Comparison of ENCODE assay signal across 19 cellular contexts in the genomic region with DNA sequence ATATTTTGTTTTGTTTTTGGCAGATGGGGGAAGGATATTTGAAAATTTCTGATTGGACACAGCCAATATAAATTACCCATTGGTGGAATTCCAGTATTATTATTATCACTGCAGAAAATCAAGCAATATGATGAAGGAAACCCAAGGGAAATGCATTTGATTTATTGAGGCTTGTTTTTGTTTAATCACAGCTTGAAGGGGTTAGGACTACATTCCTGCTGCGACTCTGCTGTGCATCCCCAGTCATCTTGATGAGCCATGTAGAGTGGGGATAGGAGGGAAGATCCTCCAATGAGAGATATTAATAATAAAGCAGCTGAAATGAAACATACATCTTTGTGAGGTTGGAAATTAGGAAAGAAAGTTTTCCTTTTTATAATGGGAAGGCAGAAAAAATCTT.
DNase-seq lines count a peak whose midpoint lies in the region; ATAC-seq and TF ChIP-seq lines count a peak whose summit lies in the region.
"Had no signal": no experiment of that assay in that cellular context is flagged by ENCODE, and none has a peak within 500 bp of the region (broad histone marks: within the 10 kb centered on the region; RNA-seq: fewer than 3 reads in every experiment).

No MANE protein-coding gene starts in this region.

- no peak overlapping the region for H3K14ac ChIP-seq in trophoblast cell (ENCODE audit: low read length)

- no peak for TF ChIP-seq CTCF in A673 (conservative IDR thresholded peaks at IDR 0.05; ENCODE audit: low read depth, low read length)
- no peak for TF ChIP-seq CTCF in GM23338 (conservative IDR thresholded peaks at IDR 0.05; ENCODE audit: low read depth in 2 of 2)

- H3K27ac ChIP-seq in A673 (ENCODE audit: low read depth, low read length, poor library complexity, severe bottlenecking) (peak overlapping the region; percentile 74), GM23338 (ENCODE audit: low read depth) (no peak overlapping the region), SK-N-MC (peak overlapping the region; percentile 93), GM23248 (no peak overlapping the region), trophoblast cell (ENCODE audit: low read depth, low read length) (no peak overlapping the region)
- H3K27ac ChIP-seq: BLaER1 treated with 17β-estradiol and CSF1 and Interleukin-3, amounts not matched to agents 10 nM and 100 nM had no signal

- DNase-seq in A673 (ENCODE audit: low spot score) (peak; percentile 88), GM23338 (ENCODE audit: low spot score) (no peak), SK-N-MC (ENCODE audit: low read depth, low spot score) (peak; percentile 94), left kidney (ENCODE audit: low read depth, low spot score) (peak; percentile 15), GM23248 (no peak), trophoblast cell (no peak)
- DNase-seq in stimulated activated CD8-positive, alpha-beta memory T cell treated with anti-CD3 and anti-CD28 coated beads, Interleukin-4, amount 100 ng/mL, for 48 hours: no peak
- DNase-seq: AML-193; BE2C; CD4-positive, alpha-beta T cell; CD8-positive, alpha-beta memory T cell; DMS 273 treated with DMSO at 0.1 percent for 48 hours; DMS79; GF-D8; GOT3; HCEC 1CT had no signal

- H3K4me3 ChIP-seq in A673 (ENCODE audit: low read depth, low read length, poor library complexity, severe bottlenecking): no peak overlapping the region
- no peak overlapping the region for H3K4me3 ChIP-seq in GM23338
- no peak overlapping the region for H3K4me3 ChIP-seq in SK-N-MC
- no peak overlapping the region for H3K4me3 ChIP-seq in GM23248
- no peak overlapping the region for H3K4me3 ChIP-seq in trophoblast cell (ENCODE audit: low read depth, low read length)
- H3K4me3 ChIP-seq: BLaER1 treated with 17β-estradiol and CSF1 and Interleukin-3, amounts not matched to agents 10 nM and 100 nM had no signal

- H3K79me1 ChIP-seq in trophoblast cell (ENCODE audit: low read length): no peaks in the 10 kb centered on the region

- H2AK5ac ChIP-seq in trophoblast cell (ENCODE audit: low read length): no peak overlapping the region

- H3K4me1 ChIP-seq in A673 (ENCODE audit: insufficient read depth, low read length, poor library complexity, severe bottlenecking): peaks cover 100% of the 10 kb centered on the region
- H3K4me1 ChIP-seq in GM23338 (ENCODE audit: insufficient read depth): peaks cover 18% of the 10 kb centered on the region
- peaks cover 18% of the 10 kb centered on the region for H3K4me1 ChIP-seq in GM23248 (ENCODE audit: insufficient read depth)
- no peaks in the 10 kb centered on the region for H3K4me1 ChIP-seq in trophoblast cell (ENCODE audit: control insufficient read depth in 1 of 2, insufficient read depth in 2 of 2, low read length in 2 of 2)
- H3K4me1 ChIP-seq: BLaER1 treated with 17β-estradiol and CSF1 and Interleukin-3, amounts not matched to agents 10 nM and 100 nM had no signal

- no peak overlapping the region for H2BK120ac ChIP-seq in trophoblast cell (ENCODE audit: insufficient read depth, low read length, poor library complexity)

- H2BK5ac ChIP-seq in trophoblast cell (ENCODE audit: low read depth, low read length, poor library complexity): no peak overlapping the region

- ATAC-seq in GM23338: peak; percentile 55
- ATAC-seq in GM21423 (IDR thresholded peaks at IDR 0.05; ENCODE audit: unreplicated experiment): no peak

- in situ Hi-C loops in GM23248 (cut with MboI): no loop called here

- H3K27me3 Mint-ChIP-seq in GM23338 (ENCODE audit: insufficient read depth, low read depth, poor library complexity): no peaks in the 10 kb centered on the region

- CTCF ChIA-PET in A673 (lab: Charles Lee): no interaction called here

- H3K9me2 ChIP-seq in GM23338 (ENCODE audit: insufficient read depth) (no peaks in the 10 kb centered on the region), GM23248 (ENCODE audit: insufficient read depth) (no peaks in the 10 kb centered on the region)

- H4K91ac ChIP-seq in trophoblast cell (ENCODE audit: low read depth, low read length): no peak overlapping the region

- H3K4ac ChIP-seq in trophoblast cell (ENCODE audit: low read depth, low read length): no peak overlapping the region

- intact Hi-C loops in A673 (cut with micrococcal nuclease; ENCODE audit: unreplicated experiment): loop anchor here (1.0 to 10.0 kb wide), 3 partner anchors 90 to 1417 kb away; no protein-coding TSS in a partner anchor

- no peaks in the 10 kb centered on the region for H3K9me3 Mint-ChIP-seq in GM23338
- H3K9me3 Mint-ChIP-seq: CD14-positive monocyte; CD4-positive, alpha-beta T cell; CD8-positive, alpha-beta memory T cell had no signal

- H3K23ac ChIP-seq in trophoblast cell (ENCODE audit: low read length): no peak overlapping the region

- H3K4me2 ChIP-seq in GM23338: no peak overlapping the region
- H3K4me2 ChIP-seq in GM23248 (ENCODE audit: unreplicated experiment): no peak overlapping the region
- no peak overlapping the region for H3K4me2 ChIP-seq in trophoblast cell (ENCODE audit: low read length)
- H3K4me2 ChIP-seq: BLaER1 treated with 17β-estradiol and CSF1 and Interleukin-3, amounts not matched to agents 10 nM and 100 nM had no signal

- H3K36me3 ChIP-seq in A673 (ENCODE audit: insufficient read depth, low read length, poor library complexity, severe bottlenecking): no peaks in the 10 kb centered on the region
- no peaks in the 10 kb centered on the region for H3K36me3 ChIP-seq in GM23338 (ENCODE audit: insufficient read depth)
- H3K36me3 ChIP-seq in SK-N-MC (ENCODE audit: insufficient read depth, low read length): peaks cover 6% of the 10 kb centered on the region; the same call in 1 of the 2 replicates
- no peaks in the 10 kb centered on the region for H3K36me3 ChIP-seq in GM23248 (ENCODE audit: low read depth)
- H3K36me3 ChIP-seq in trophoblast cell (ENCODE audit: control insufficient read depth in 1 of 2, insufficient read depth in 2 of 2, low read length in 2 of 2): no peaks in the 10 kb centered on the region
- H3K36me3 ChIP-seq: BE2C; BLaER1 treated with 17β-estradiol and CSF1 and Interleukin-3, amounts not matched to agents 10 nM and 100 nM had no signal

- WGBS in GM23248 (ENCODE audit: low coverage in 1 of 2, low lambda C conversion rate in 2 of 2, missing lambda C conversion rate in 2 of 2), 2 experiments: 83 to 91% methylated on average over 1 of the region's 1 CpG
- no CpG with 5 or more reads among the region's 1 CpG for WGBS in trophoblast cell (ENCODE audit: extremely low coverage, insufficient coverage, insufficient read length)

- peak overlapping the region; percentile 14 for H3K27ac Mint-ChIP-seq in GM23338
- H3K27ac Mint-ChIP-seq: CD14-positive monocyte; CD4-positive, alpha-beta T cell; CD8-positive, alpha-beta memory T cell had no signal

- no peak overlapping the region for H4K8ac ChIP-seq in trophoblast cell (ENCODE audit: low read depth, low read length)

- no peak overlapping the region for H2AFZ ChIP-seq in GM23338
- no peak overlapping the region for H2AFZ ChIP-seq in GM23248
- no peak overlapping the region for H2AFZ ChIP-seq in trophoblast cell (ENCODE audit: insufficient read depth, low read length, poor library complexity)

- H3K27me3 ChIP-seq in A673 (replicated peaks; ENCODE audit: insufficient read depth, low read depth, low read length, poor library complexity) (no peaks in the 10 kb centered on the region), GM23338 (ENCODE audit: insufficient read depth) (no peaks in the 10 kb centered on the region), GM23248 (replicated peaks; ENCODE audit: insufficient read depth) (no peaks in the 10 kb centered on the region), trophoblast cell (ENCODE audit: insufficient read depth, low read length) (no peaks in the 10 kb centered on the region)
- H3K27me3 ChIP-seq: BE2C; BLaER1 treated with 17β-estradiol and CSF1 and Interleukin-3, amounts not matched to agents 10 nM and 100 nM had no signal

- H3F3A ChIP-seq in GM23338 (replicated peaks; ENCODE audit: low read depth) (no peaks in the 10 kb centered on the region), GM23248 (ENCODE audit: insufficient read depth) (peaks cover 10% of the 10 kb centered on the region; the same call in 1 of the 2 replicates)

- H3K4me1 Mint-ChIP-seq in GM23338: peaks cover 29% of the 10 kb centered on the region
- H3K4me1 Mint-ChIP-seq: CD14-positive monocyte; CD8-positive, alpha-beta memory T cell had no signal

- H3K9me3 ChIP-seq in A673 (ENCODE audit: low read depth, low read length, poor library complexity, severe bottlenecking): no peaks in the 10 kb centered on the region
- H3K9me3 ChIP-seq in SK-N-MC (ENCODE audit: low read depth, low read length): no peaks in the 10 kb centered on the region
- no peaks in the 10 kb centered on the region for H3K9me3 ChIP-seq in GM23248 (ENCODE audit: low read depth)
- H3K9me3 ChIP-seq in trophoblast cell (ENCODE audit: insufficient read depth, low read depth, low read length): no peaks in the 10 kb centered on the region
- H3K9me3 ChIP-seq: BE2C; BLaER1 treated with 17β-estradiol and CSF1 and Interleukin-3, amounts not matched to agents 10 nM and 100 nM had no signal

- no peak overlapping the region for H2BK12ac ChIP-seq in trophoblast cell (ENCODE audit: low read length)

- H3K79me2 ChIP-seq in GM23338 (replicated peaks; ENCODE audit: insufficient read depth) (no peaks in the 10 kb centered on the region), GM23248 (ENCODE audit: insufficient read depth) (no peaks in the 10 kb centered on the region), trophoblast cell (ENCODE audit: control insufficient read depth, insufficient read depth, low read length, poor library complexity) (no peaks in the 10 kb centered on the region)

- H3K9ac ChIP-seq in SK-N-MC (ENCODE audit: insufficient read length) (no peak overlapping the region), GM23248 (no peak overlapping the region), trophoblast cell (ENCODE audit: low read length) (no peak overlapping the region)
- H3K9ac ChIP-seq: BLaER1 treated with 17β-estradiol and CSF1 and Interleukin-3, amounts not matched to agents 10 nM and 100 nM had no signal

- H3K36me3 Mint-ChIP-seq in GM23338 (ENCODE audit: low read depth): no peaks in the 10 kb centered on the region
- H3K36me3 Mint-ChIP-seq: CD14-positive monocyte; CD8-positive, alpha-beta memory T cell had no signal

- no TSS peak for BruUV-seq in A673 (replicated peaks; lab: Mats Ljungman, UMichigan)

- H3K4me3 Mint-ChIP-seq in GM23338: no peak overlapping the region
- H3K4me3 Mint-ChIP-seq: CD14-positive monocyte; CD4-positive, alpha-beta T cell; CD8-positive, alpha-beta memory T cell had no signal

- no peak overlapping the region for H3K18ac ChIP-seq in trophoblast cell (ENCODE audit: low read length)

- H4K12ac ChIP-seq in trophoblast cell (ENCODE audit: low read depth, low read length): no peak overlapping the region

- POLR2A ChIA-PET in A673 (lab: Charles Lee; ENCODE audit: low non-redundant PET): interaction anchor here (0.7 kb wide), 1 partner anchor 1334 kb away, joined by 3 read pairs; no protein-coding TSS in a partner anchor

- H4K20me1 ChIP-seq in GM23338 (replicated peaks; ENCODE audit: insufficient read depth) (no peaks in the 10 kb centered on the region), GM23248 (ENCODE audit: insufficient read depth) (no peaks in the 10 kb centered on the region)
- H4K20me1 ChIP-seq: BLaER1 treated with 17β-estradiol and CSF1 and Interleukin-3, amounts not matched to agents 10 nM and 100 nM had no signal

TF ChIP-seq in GM23338, 12 proteins besides CTCF, POLR2A, EP300 and RAD21 (continues in another document):
- no peak for TF ChIP-seq EZH2 (IDR thresholded peaks at IDR 0.05; ENCODE audit: low read depth, unreplicated experiment)
- no peak for TF ChIP-seq POLR2AphosphoS5 (IDR thresholded peaks at IDR 0.05; ENCODE audit: low read depth)

Comparison
In these comparisons a context has a peak if more than half of its experiments do, and no peak if none do; other contexts are left out.
1. DNase-seq: peak in A673 (single experiment), SK-N-MC (single experiment) and left kidney (single experiment); none in GM23338 (single experiment), stimulated activated CD8-positive, alpha-beta memory T cell treated with anti-CD3 and anti-CD28 coated beads, Interleukin-4, amount 100 ng/mL, for 48 hours (single experiment), GM23248 (single experiment) and trophoblast cell (0 of 2).
2. H3K27ac ChIP-seq: peak in A673 (single experiment) and SK-N-MC (single experiment); none in GM23338 (single experiment), GM23248 (single experiment) and trophoblast cell (single experiment).